1 cellular context compared by ENCODE assay signal in the genomic region with DNA sequence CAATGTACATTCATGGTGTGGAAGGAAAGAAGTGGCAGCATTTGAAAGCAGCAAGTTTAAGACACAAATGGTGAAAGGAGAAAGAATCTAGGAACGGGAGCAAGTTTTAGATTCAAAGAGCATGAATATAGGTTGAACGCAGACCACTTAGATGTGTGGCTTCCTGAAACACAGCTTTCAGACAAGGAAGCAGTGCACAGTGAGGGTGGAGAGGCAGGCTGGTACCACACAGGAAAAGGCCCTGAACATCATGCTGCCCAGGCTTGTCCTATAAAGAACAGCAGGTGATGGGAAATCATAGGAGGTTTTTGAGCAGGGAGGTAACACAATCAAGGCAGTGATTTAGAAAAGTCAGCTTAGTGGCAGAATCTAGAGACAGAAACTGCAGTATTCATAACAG.
TF ChIP-seq lines count a peak whose summit lies in the region.

No MANE protein-coding gene starts in this region.

TF ChIP-seq in WTC11, 78 proteins besides CTCF, POLR2A, EP300 and RAD21 (continued from another document):
- TF ChIP-seq E2F1 (CRISPR knock-in tag; IDR thresholded peaks at IDR 0.05) (no peak), ZNF219 (CRISPR knock-in tag; IDR thresholded peaks at IDR 0.05; ENCODE audit: borderline replicate concordance) (no peak), ZNF416 (CRISPR knock-in tag; IDR thresholded peaks at IDR 0.05) (no peak), ETV6 (CRISPR knock-in tag; IDR thresholded peaks at IDR 0.05) (no peak), FOXJ3 (CRISPR knock-in tag; IDR thresholded peaks at IDR 0.05; ENCODE audit: borderline replicate concordance) (no peak)
- TF ChIP-seq, protein P1, sequence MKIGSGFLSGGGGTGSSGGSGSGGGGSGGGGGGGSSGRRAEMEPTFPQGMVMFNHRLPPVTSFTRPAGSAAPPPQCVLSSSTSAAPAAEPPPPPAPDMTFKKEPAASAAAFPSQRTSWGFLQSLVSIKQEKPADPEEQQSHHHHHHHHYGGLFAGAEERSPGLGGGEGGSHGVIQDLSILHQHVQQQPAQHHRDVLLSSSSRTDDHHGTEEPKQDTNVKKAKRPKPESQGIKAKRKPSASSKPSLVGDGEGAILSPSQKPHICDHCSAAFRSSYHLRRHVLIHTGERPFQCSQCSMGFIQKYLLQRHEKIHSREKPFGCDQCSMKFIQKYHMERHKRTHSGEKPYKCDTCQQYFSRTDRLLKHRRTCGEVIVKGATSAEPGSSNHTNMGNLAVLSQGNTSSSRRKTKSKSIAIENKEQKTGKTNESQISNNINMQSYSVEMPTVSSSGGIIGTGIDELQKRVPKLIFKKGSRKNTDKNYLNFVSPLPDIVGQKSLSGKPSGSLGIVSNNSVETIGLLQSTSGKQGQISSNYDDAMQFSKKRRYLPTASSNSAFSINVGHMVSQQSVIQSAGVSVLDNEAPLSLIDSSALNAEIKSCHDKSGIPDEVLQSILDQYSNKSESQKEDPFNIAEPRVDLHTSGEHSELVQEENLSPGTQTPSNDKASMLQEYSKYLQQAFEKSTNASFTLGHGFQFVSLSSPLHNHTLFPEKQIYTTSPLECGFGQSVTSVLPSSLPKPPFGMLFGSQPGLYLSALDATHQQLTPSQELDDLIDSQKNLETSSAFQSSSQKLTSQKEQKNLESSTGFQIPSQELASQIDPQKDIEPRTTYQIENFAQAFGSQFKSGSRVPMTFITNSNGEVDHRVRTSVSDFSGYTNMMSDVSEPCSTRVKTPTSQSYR (CRISPR knock-in tag; IDR thresholded peaks at IDR 0.05) = no peak
